Comparison of ENCODE assay signal across 3 cellular contexts in the genomic region with DNA sequence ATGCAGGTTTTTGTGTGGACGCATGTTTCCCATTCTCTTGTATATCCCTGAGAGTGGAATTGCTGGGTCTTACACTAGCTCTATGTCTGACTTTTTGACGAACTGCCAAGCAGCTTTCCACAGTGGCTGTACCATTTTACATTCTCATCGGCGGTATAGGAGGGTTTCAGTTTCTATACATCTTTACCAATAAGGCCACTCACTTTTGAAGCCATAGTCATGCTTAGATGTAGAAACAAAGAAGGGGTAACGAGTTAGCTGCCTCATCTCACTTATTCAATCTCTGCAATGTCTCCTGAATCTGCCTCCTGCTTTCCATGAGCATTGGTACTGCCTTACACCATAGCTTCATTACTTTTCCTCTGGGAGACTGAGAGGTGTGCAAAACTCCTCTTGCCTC.
"Had no signal": no experiment of that assay in that cellular context is flagged by ENCODE, and none has a peak within 500 bp of the region (broad histone marks: within the 10 kb centered on the region; RNA-seq: fewer than 3 reads in every experiment).

No MANE protein-coding gene starts in this region.

- H3K4me3 ChIP-seq: GM12878 had no signal

- DNase-seq: GDM1, GF-D8 had no signal

- ATAC-seq: GM12878 had no signal
